In the genomic region with DNA sequence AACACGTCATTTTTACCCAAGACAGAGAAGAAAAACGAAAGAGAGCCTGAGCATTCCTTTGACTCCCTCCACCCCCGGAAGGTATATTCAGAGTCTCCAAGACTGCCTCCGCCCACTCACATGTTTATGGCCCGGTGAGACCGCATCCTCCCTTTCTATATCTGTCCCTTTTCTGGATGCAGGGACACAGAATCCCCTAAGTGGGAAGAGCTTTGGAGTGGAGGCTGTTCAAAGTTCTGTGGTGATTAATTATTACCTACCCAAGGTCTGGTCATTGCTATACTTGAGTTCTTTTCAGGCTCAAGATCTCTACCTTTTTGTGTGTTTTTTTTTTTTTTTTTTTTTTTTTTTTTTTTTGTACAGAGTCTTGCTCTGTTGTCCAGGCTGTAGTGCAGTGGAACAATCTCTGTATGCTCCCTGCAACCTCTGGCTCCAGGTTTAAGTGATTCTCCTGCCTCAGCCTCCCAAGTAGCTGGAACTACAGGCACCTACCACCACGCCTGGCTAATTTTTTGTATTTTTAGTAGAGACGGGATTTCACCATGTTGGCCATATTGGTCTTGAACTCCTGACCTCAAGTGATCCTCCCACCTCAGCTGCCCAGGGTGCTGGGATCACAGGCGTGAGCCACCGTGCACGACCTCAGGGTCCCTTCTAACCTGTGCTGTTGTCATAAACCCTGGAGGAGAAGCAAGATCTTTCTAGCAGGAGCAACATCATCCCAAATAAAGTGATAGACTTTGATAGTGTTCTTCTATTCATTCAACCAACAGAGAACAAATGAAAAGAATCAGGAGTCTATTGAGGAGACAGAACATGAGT, we compare ENCODE assay signal across 20 cellular contexts.
DNase-seq lines count a peak whose midpoint lies in the region; TF ChIP-seq lines count a peak whose summit lies in the region.
"Had no signal": no experiment of that assay in that cellular context is flagged by ENCODE, and none has a peak within 500 bp of the region (broad histone marks: within the 10 kb centered on the region; RNA-seq: fewer than 3 reads in every experiment).

No MANE protein-coding gene starts in this region.

- H3K23ac ChIP-seq in neuronal stem cell (ENCODE audit: low read depth, low read length, poor library complexity) = no peak overlapping the region

- H4K8ac ChIP-seq in neuronal stem cell (ENCODE audit: low read depth, low read length) = no peak overlapping the region

- H3K14ac ChIP-seq in neuronal stem cell (ENCODE audit: low read length) = no peak overlapping the region

- H3K18ac ChIP-seq in neuronal stem cell (ENCODE audit: low read length) = no peak overlapping the region

- H3K9me3 Mint-ChIP-seq in MCF 10A (ENCODE audit: unreplicated experiment) = no peaks in the 10 kb centered on the region
- H3K9me3 Mint-ChIP-seq: activated naive CD8-positive, alpha-beta T cell treated with anti-CD3 and anti-CD28 coated beads for 36 hours; activated T-cell treated with anti-CD3 and anti-CD28 coated beads, Interleukin-2, amount 50 U/mL, for 4 hours; neural crest cell had no signal

- H3K9ac ChIP-seq in rectal smooth muscle tissue (ENCODE audit: low read length) (no peak overlapping the region), neuronal stem cell (ENCODE audit: low read depth, low read length, poor library complexity) (no peak overlapping the region)

- no peak overlapping the region for H2BK120ac ChIP-seq in neuronal stem cell (ENCODE audit: low read depth, low read length)

- no peak overlapping the region for H2AK5ac ChIP-seq in neuronal stem cell (ENCODE audit: low read depth, low read length)

- H3K4ac ChIP-seq in neuronal stem cell (ENCODE audit: low read length) = no peak overlapping the region

- H3K36me3 ChIP-seq in breast epithelium = no peaks in the 10 kb centered on the region
- H3K36me3 ChIP-seq in rectal smooth muscle tissue (ENCODE audit: control insufficient read depth, insufficient read depth, low read length) = no peaks in the 10 kb centered on the region
- no peaks in the 10 kb centered on the region for H3K36me3 ChIP-seq in urinary bladder (ENCODE audit: insufficient read depth)
- H3K36me3 ChIP-seq in neuronal stem cell (replicated peaks in 1 of 2; ENCODE audit: control insufficient read depth in 2 of 2, insufficient read depth in 2 of 2, low read length in 2 of 2) = no peaks in the 10 kb centered on the region
- H3K36me3 ChIP-seq: tibial nerve had no signal

- H2BK12ac ChIP-seq in neuronal stem cell (ENCODE audit: low read length) = no peak overlapping the region

- H3K79me1 ChIP-seq in neuronal stem cell (ENCODE audit: low read depth, low read length) = no peaks in the 10 kb centered on the region

- no peak for TF ChIP-seq POLR2A in breast epithelium (IDR thresholded peaks at IDR 0.05)

- BruUV-seq in MCF 10A (replicated peaks; lab: Mats Ljungman, UMichigan) = no TSS peak

- H3K4me1 ChIP-seq in breast epithelium = peaks cover 0 to 11% of the 10 kb centered on the region in 2 donors
- peaks cover 15% of the 10 kb centered on the region for H3K4me1 ChIP-seq in rectal smooth muscle tissue (ENCODE audit: control insufficient read depth, insufficient read depth, low read length)
- H3K4me1 ChIP-seq in urinary bladder (ENCODE audit: insufficient read depth) = no peaks in the 10 kb centered on the region
- peaks cover 6 to 16% of the 10 kb centered on the region in 2 donors for H3K4me1 ChIP-seq in neuronal stem cell (ENCODE audit: control insufficient read depth in 2 of 2, insufficient read depth in 1 of 2, low read depth in 1 of 2, low read length in 2 of 2)

- WGBS in urinary bladder = 60% methylated on average over 11 of the region's 11 CpGs
- no CpG with 5 or more reads among the region's 11 CpGs for WGBS in neuronal stem cell (ENCODE audit: extremely low coverage in 2 of 2, insufficient read length in 2 of 2, insufficient replicate concordance in 1 of 2), 2 donors

- peaks cover 7% of the 10 kb centered on the region for H3K4me1 Mint-ChIP-seq in MCF 10A (ENCODE audit: insufficient read depth, unreplicated experiment)
- H3K4me1 Mint-ChIP-seq: activated naive CD8-positive, alpha-beta T cell treated with anti-CD3 and anti-CD28 coated beads for 36 hours had no signal

- no peaks in the 10 kb centered on the region for H3K36me3 Mint-ChIP-seq in MCF 10A (ENCODE audit: insufficient read depth, unreplicated experiment)
- H3K36me3 Mint-ChIP-seq: activated naive CD8-positive, alpha-beta T cell treated with anti-CD3 and anti-CD28 coated beads for 36 hours; CD14-positive monocyte had no signal

- POLR2A ChIA-PET in MCF 10A (lab: Yijun Ruan, JAX) = no interaction called here

- no peak overlapping the region for H3K4me3 Mint-ChIP-seq in MCF 10A (ENCODE audit: unreplicated experiment)
- H3K4me3 Mint-ChIP-seq: activated naive CD8-positive, alpha-beta T cell treated with anti-CD3 and anti-CD28 coated beads for 36 hours; activated T-cell treated with anti-CD3 and anti-CD28 coated beads, Interleukin-2, amount 50 U/mL, for 4 hours; CD14-positive monocyte; HFFc6; neural crest cell had no signal

- CTCF ChIA-PET in MCF 10A (lab: Yijun Ruan, JAX) = interaction anchor here (1.0 kb wide), 1 partner anchor 235 kb away, joined by 3 read pairs; no protein-coding TSS in a partner anchor

- no peak overlapping the region for H3K4me2 ChIP-seq in neuronal stem cell (ENCODE audit: insufficient read depth, low read length, poor library complexity, severe bottlenecking)
- H3K4me2 ChIP-seq: PC-9 had no signal

- no peak overlapping the region for H3K27ac Mint-ChIP-seq in MCF 10A (ENCODE audit: low read depth, unreplicated experiment)
- H3K27ac Mint-ChIP-seq: activated naive CD8-positive, alpha-beta T cell treated with anti-CD3 and anti-CD28 coated beads for 36 hours; HFFc6 had no signal

- H2AFZ ChIP-seq in neuronal stem cell (ENCODE audit: low read length) = no peak overlapping the region
- H2AFZ ChIP-seq: PC-9 had no signal

- no peaks in the 10 kb centered on the region for H3K27me3 Mint-ChIP-seq in MCF 10A (ENCODE audit: insufficient read depth, unreplicated experiment)
- H3K27me3 Mint-ChIP-seq: activated naive CD8-positive, alpha-beta T cell treated with anti-CD3 and anti-CD28 coated beads for 36 hours had no signal

- no peak overlapping the region for H2BK15ac ChIP-seq in neuronal stem cell (ENCODE audit: low read length)

- H2BK5ac ChIP-seq in neuronal stem cell (ENCODE audit: low read length) = no peak overlapping the region

- H3K27me3 ChIP-seq in breast epithelium (no peaks in the 10 kb centered on the region), rectal smooth muscle tissue (ENCODE audit: control insufficient read depth, insufficient read depth, low read length) (no peaks in the 10 kb centered on the region), neuronal stem cell (ENCODE audit: control insufficient read depth in 3 of 3, insufficient read depth in 3 of 3, low read depth in 1 of 3, low read length in 3 of 3) (no peaks in the 10 kb centered on the region)
- H3K27me3 ChIP-seq: tibial nerve had no signal

- TF ChIP-seq CTCF in breast epithelium (IDR thresholded peaks at IDR 0.05) (no peak), MCF 10A (IDR thresholded peaks at IDR 0.05; ENCODE audit: unreplicated experiment) (no peak)

- H3K9me3 ChIP-seq in breast epithelium = no peaks in the 10 kb centered on the region
- no peaks in the 10 kb centered on the region for H3K9me3 ChIP-seq in neuronal stem cell (replicated peaks in 1 of 2; ENCODE audit: control insufficient read depth in 2 of 2, insufficient read depth in 1 of 2, low read depth in 1 of 2, low read length in 2 of 2)
- H3K9me3 ChIP-seq: tibial nerve had no signal

- peak overlapping the region; percentile 25 to 64 (median 42) for H3K4me3 ChIP-seq in breast epithelium
- H3K4me3 ChIP-seq in rectal smooth muscle tissue (ENCODE audit: low read length) = peak overlapping the region; percentile 14
- H3K4me3 ChIP-seq in urinary bladder (ENCODE audit: low read depth, low read length) = peak overlapping the region; percentile 16
- H3K4me3 ChIP-seq in neuronal stem cell (ENCODE audit: low read length in 2 of 2) = no peak overlapping the region
- H3K4me3 ChIP-seq: PC-9 had no signal

- DNase-seq in breast epithelium (ENCODE audit: low spot score in 2 of 2) (no peak), MCF 10A (ENCODE audit: unreplicated experiment) (no peak), kidney tubule cell (ENCODE audit: low spot score) (peak; percentile 50), NCI-H2227 treated with DMSO at 0.1 percent for 48 hours (lab: John Stamatoyannopoulos, UW) (no peak), neuronal stem cell (ENCODE audit: low spot score) (no peak)
- DNase-seq in activated naive CD4-positive, alpha-beta T cell (lab: John Stamatoyannopoulos, UW) = no peak
- DNase-seq: 8988T; activated CD4-positive, alpha-beta T cell treated with anti-CD3 and anti-CD28 coated beads, Interleukin-2, amount 50 U/mL, for 48 hours; activated naive CD8-positive, alpha-beta T cell treated with anti-CD3 and anti-CD28 coated beads for 36 hours; activated T-cell treated with anti-CD3 and anti-CD28 coated beads, Interleukin-2, amount 50 U/mL, for 4 hours; HFFc6; NCI-H2029; NCI-H526 treated with DMSO at 0.1 percent for 48 hours; PC-9; stimulated activated CD4-positive, alpha-beta T cell treated with anti-CD3 and anti-CD28 coated beads, Interleukin-4, amount 100 ng/mL, for 1 hour had no signal

- peak overlapping the region; percentile 72 to 85 for H3K27ac ChIP-seq in breast epithelium
- H3K27ac ChIP-seq in rectal smooth muscle tissue (ENCODE audit: low read depth, low read length) = no peak overlapping the region
- no peak overlapping the region for H3K27ac ChIP-seq in urinary bladder (ENCODE audit: low read depth)
- H3K27ac ChIP-seq in neuronal stem cell (replicated peaks; ENCODE audit: low read length) = no peak overlapping the region
- H3K27ac ChIP-seq: PC-9 had no signal

- H4K91ac ChIP-seq in neuronal stem cell (ENCODE audit: low read depth, low read length, poor library complexity) = no peak overlapping the region

- intact Hi-C loops in breast epithelium (cut with DNase I; ENCODE audit: low total_unique reads) = loop anchor here (10.0 kb wide), 1 partner anchor 1098 kb away; a partner anchor contains a TSS
- intact Hi-C loops in MCF 10A (cut with micrococcal nuclease) = loop anchor here (10.0 kb wide), 2 partner anchors 1578 to 1958 kb away; no protein-coding TSS in a partner anchor

Comparison
In these comparisons a context has a peak if more than half of its experiments do, and no peak if none do; other contexts are left out.
1. H3K27ac ChIP-seq: peak in breast epithelium (2 of 2); none in rectal smooth muscle tissue (single experiment), urinary bladder (single experiment) and neuronal stem cell (single experiment).
2. H3K4me3 ChIP-seq: peak in breast epithelium (3 of 3), rectal smooth muscle tissue (single experiment) and urinary bladder (single experiment); none in neuronal stem cell (0 of 2).